ENCODE assay signal across 13 cellular contexts in genomic region chr13:31444266-31444862, GRCh38.
"Had no signal": no experiment of that assay in that cellular context is flagged by ENCODE, and none has a peak within 500 bp of the region (broad histone marks: within the 10 kb centered on the region; RNA-seq: fewer than 3 reads in every experiment).

No MANE protein-coding gene starts in this region.

- FAIRE-seq: astrocyte had no signal

- H3K27ac Mint-ChIP-seq: activated CD4-positive, alpha-beta memory T cell treated with anti-CD3 and anti-CD28 coated beads, Interleukin-2, amount 10 ng/mL, durations not matched to agents 7 days and 5 days; naive thymus-derived CD4-positive, alpha-beta T cell; progenitor cell of endocrine pancreas had no signal

- H3K27me3 ChIP-seq: esophagus squamous epithelium, sigmoid colon, upper lobe of left lung had no signal

- H3K36me3 ChIP-seq: esophagus squamous epithelium, sigmoid colon, upper lobe of left lung had no signal

- DNase-seq: activated CD4-positive, alpha-beta memory T cell treated with anti-CD3 and anti-CD28 coated beads, Interleukin-2, amount 10 ng/mL, durations not matched to agents 7 days and 5 days; activated CD4-positive, alpha-beta T cell treated with anti-CD3 and anti-CD28 coated beads for 1 hour; activated CD8-positive, alpha-beta memory T cell treated with anti-CD3 and anti-CD28 coated beads, Interleukin-2, amount 50 U/mL, for 48 hours; esophagus squamous epithelium; naive thymus-derived CD4-positive, alpha-beta T cell; nucleus accumbens; sigmoid colon; stimulated activated CD4-positive, alpha-beta T cell treated with anti-CD3 and anti-CD28 coated beads, Interleukin-2, amount 100 ng/mL, for 48 hours; stimulated activated naive CD4-positive, alpha-beta T cell treated with Interleukin-2 at 50 U/mL for 16 hours; upper lobe of left lung had no signal

- ATAC-seq: naive thymus-derived CD4-positive, alpha-beta T cell had no signal

- H3K9me3 Mint-ChIP-seq: activated CD4-positive, alpha-beta memory T cell treated with anti-CD3 and anti-CD28 coated beads, Interleukin-2, amount 10 ng/mL, durations not matched to agents 7 days and 5 days had no signal

- H3K4me3 Mint-ChIP-seq: activated CD4-positive, alpha-beta memory T cell treated with anti-CD3 and anti-CD28 coated beads, Interleukin-2, amount 10 ng/mL, durations not matched to agents 7 days and 5 days; naive thymus-derived CD4-positive, alpha-beta T cell had no signal

- H3K4me3 ChIP-seq: esophagus squamous epithelium, lung, sigmoid colon, upper lobe of left lung had no signal

- H3K9me3 ChIP-seq: esophagus squamous epithelium, sigmoid colon, upper lobe of left lung had no signal

- H3K4me1 ChIP-seq: esophagus squamous epithelium, sigmoid colon, upper lobe of left lung had no signal

- H3K4me1 Mint-ChIP-seq: activated CD4-positive, alpha-beta memory T cell treated with anti-CD3 and anti-CD28 coated beads, Interleukin-2, amount 10 ng/mL, durations not matched to agents 7 days and 5 days; naive thymus-derived CD4-positive, alpha-beta T cell had no signal

- H3K27ac ChIP-seq: esophagus squamous epithelium, sigmoid colon, upper lobe of left lung had no signal

- H3K36me3 Mint-ChIP-seq: naive thymus-derived CD4-positive, alpha-beta T cell had no signal
